ENCODE assay signal across 9 cellular contexts in the genomic region with DNA sequence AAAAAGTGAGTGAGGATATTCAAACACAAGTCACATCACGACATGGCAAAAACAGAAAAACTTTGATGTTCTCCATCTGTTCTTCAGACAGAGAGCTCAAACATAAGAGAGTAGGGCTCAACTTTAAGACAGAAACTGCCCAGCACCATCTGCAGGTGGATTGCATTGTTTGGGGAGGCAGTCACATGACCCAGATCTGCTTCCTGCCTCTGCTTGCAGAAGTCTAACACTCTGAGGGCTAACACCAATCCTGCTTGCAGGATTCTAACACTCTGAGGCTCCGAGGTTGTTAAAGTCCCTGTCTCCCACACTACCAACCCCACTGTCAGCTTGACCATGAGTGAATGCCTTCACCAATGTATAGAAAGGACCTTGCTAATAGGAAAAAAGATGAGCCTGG.
A peak's percentile ranks its signal among the peaks of the same experiment; 100 is the strongest.
DNase-seq lines count a peak whose midpoint lies in the region; ATAC-seq and TF ChIP-seq lines count a peak whose summit lies in the region.
"Had no signal": no experiment of that assay in that cellular context is flagged by ENCODE, and none has a peak within 500 bp of the region (broad histone marks: within the 10 kb centered on the region; RNA-seq: fewer than 3 reads in every experiment).

No MANE protein-coding gene starts in this region.

- DNase-seq in GM03348 (ENCODE audit: low spot score) (peak; percentile 34), upper lobe of right lung (no peak), NCI-H345 treated with DMSO at 0.1 percent for 48 hours (lab: John Stamatoyannopoulos, UW; ENCODE audit: unreplicated experiment) (no peak), GM19238 (ENCODE audit: insufficient read length, low spot score) (no peak)
- no peak for DNase-seq in effector memory CD8-positive, alpha-beta T cell
- DNase-seq in activated T-cell treated with anti-CD3 and anti-CD28 coated beads, Interleukin-2, amount 50 U/mL, for 24 hours = no peak

- H3K4me3 ChIP-seq in upper lobe of right lung = no peak overlapping the region

- H3K27me3 ChIP-seq in upper lobe of right lung = no peaks in the 10 kb centered on the region

- no peaks in the 10 kb centered on the region for H3K36me3 ChIP-seq in upper lobe of right lung

- H3K4me3 Mint-ChIP-seq in effector memory CD8-positive, alpha-beta T cell = no peak overlapping the region
- H3K4me3 Mint-ChIP-seq in activated T-cell treated with anti-CD3 and anti-CD28 coated beads, Interleukin-2, amount 50 U/mL, for 24 hours = no peak overlapping the region
- H3K4me3 Mint-ChIP-seq: activated naive CD8-positive, alpha-beta T cell had no signal

- no peaks in the 10 kb centered on the region for H3K9me3 ChIP-seq in upper lobe of right lung

- ATAC-seq in GM19463 (IDR thresholded peaks at IDR 0.05; ENCODE audit: unreplicated experiment) (peak; percentile 89), HG03460 (IDR thresholded peaks at IDR 0.05; ENCODE audit: unreplicated experiment) (peak; percentile 87), upper lobe of right lung (peak; percentile 58)
- peak; percentile 76 for ATAC-seq in effector memory CD8-positive, alpha-beta T cell (replicated peaks)

- intact Hi-C loops in upper lobe of right lung (cut with DNase I) = no loop called here

- no peak overlapping the region for H3K27ac ChIP-seq in upper lobe of right lung

- TF ChIP-seq CTCF in upper lobe of right lung (IDR thresholded peaks at IDR 0.05) = no peak

- no peaks in the 10 kb centered on the region for H3K36me3 Mint-ChIP-seq in effector memory CD8-positive, alpha-beta T cell (ENCODE audit: insufficient read depth)
- H3K36me3 Mint-ChIP-seq in activated T-cell treated with anti-CD3 and anti-CD28 coated beads, Interleukin-2, amount 50 U/mL, for 24 hours (ENCODE audit: low read depth) = no peaks in the 10 kb centered on the region

- H3K9me3 Mint-ChIP-seq in effector memory CD8-positive, alpha-beta T cell = peaks cover 0 to 2% of the 10 kb centered on the region in 2 donors
- peaks cover 2% of the 10 kb centered on the region for H3K9me3 Mint-ChIP-seq in activated T-cell treated with anti-CD3 and anti-CD28 coated beads, Interleukin-2, amount 50 U/mL, for 24 hours

- H3K27me3 Mint-ChIP-seq in effector memory CD8-positive, alpha-beta T cell = peaks cover 0 to 9% of the 10 kb centered on the region in 2 donors
- H3K27me3 Mint-ChIP-seq in activated T-cell treated with anti-CD3 and anti-CD28 coated beads, Interleukin-2, amount 50 U/mL, for 24 hours = no peaks in the 10 kb centered on the region
- H3K27me3 Mint-ChIP-seq: activated naive CD8-positive, alpha-beta T cell had no signal

- H3K27ac Mint-ChIP-seq in effector memory CD8-positive, alpha-beta T cell = peak overlapping the region in 1 of 2 donors; percentile 65
- no peak overlapping the region for H3K27ac Mint-ChIP-seq in activated T-cell treated with anti-CD3 and anti-CD28 coated beads, Interleukin-2, amount 50 U/mL, for 24 hours
- H3K27ac Mint-ChIP-seq: activated naive CD8-positive, alpha-beta T cell had no signal

- H3K4me1 Mint-ChIP-seq in effector memory CD8-positive, alpha-beta T cell (ENCODE audit: low read depth in 2 of 2) = peaks cover 0 to 3% of the 10 kb centered on the region in 2 donors
- H3K4me1 Mint-ChIP-seq in activated T-cell treated with anti-CD3 and anti-CD28 coated beads, Interleukin-2, amount 50 U/mL, for 24 hours (ENCODE audit: low read depth) = peaks cover 9% of the 10 kb centered on the region

- no peaks in the 10 kb centered on the region for H3K4me1 ChIP-seq in upper lobe of right lung
